ENCODE assay signal across 24 cellular contexts in the genomic region with DNA sequence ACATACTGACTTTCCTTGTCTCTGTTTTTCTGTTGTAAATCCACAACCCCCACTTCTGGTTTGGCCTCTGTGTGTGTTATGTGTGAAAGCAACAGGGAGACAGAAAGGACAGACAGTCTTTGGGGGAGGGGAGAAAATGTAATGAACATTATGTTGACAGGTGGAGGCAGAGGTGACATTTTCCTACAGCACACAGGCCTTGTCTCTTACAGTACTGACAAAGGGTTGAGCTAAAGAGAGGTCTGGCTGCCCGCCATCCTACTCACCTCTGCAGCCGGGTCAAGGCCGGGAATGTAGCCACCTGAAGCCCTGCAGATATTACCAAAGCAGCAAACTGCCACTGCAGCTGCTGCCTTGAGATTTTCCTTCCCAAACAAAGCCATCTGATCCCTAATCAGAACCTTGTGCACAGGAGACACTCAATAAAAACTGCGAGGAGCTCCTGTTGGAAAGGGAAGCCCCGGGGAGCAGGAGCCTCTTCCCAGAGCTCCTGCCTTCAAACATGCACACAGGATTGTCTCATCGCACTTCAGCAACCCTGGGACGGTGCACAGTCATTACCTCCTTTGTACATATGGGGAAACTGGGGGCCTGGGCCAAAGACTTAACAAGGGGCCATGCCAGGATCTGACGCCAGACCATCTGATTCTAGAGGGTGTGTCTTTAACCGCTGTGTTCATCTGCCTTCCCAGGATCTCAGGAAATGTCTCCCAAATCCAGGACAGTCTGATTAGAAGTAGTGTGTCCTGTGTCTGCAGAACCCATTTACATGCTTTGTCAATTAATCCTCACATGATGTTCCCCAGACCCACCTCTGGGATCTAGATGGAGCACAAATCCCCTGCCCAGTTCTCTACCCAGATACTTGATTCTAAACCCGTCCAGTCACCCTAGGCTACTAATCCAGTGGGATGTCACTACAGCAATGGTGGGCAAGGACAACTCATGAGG. TPM values are rescaled to one million over a fixed set of nuclear protein-coding genes. Genes with fewer than 3 reads are reported as not detected.
DNase-seq lines count a peak whose midpoint lies in the region; ATAC-seq and TF ChIP-seq lines count a peak whose summit lies in the region.
"Had no signal": no experiment of that assay in that cellular context is flagged by ENCODE, and none has a peak within 500 bp of the region (broad histone marks: within the 10 kb centered on the region; RNA-seq: fewer than 3 reads in every experiment).

No MANE protein-coding gene starts in this region.

- no peaks in the 10 kb centered on the region for H3K79me2 ChIP-seq in mammary epithelial cell (ENCODE audit: insufficient read depth, low read length)

- dilution Hi-C loops in mammary epithelial cell (cut with HindIII; ENCODE audit: low sequenced_read_pairs) = no loop called here

- no peak overlapping the region for H3K4me3 Mint-ChIP-seq in MCF 10A (ENCODE audit: unreplicated experiment)
- H3K4me3 Mint-ChIP-seq: activated naive CD4-positive, alpha-beta T cell treated with anti-CD3 and anti-CD28 coated beads, Interleukin-2, amount 50 U/mL, for 24 hours; activated T-helper 17 cell treated with anti-CD3 and anti-CD28 coated beads, Interleukin-2, amount 50 U/mL, for 72 hours; naive B cell had no signal

- no peak overlapping the region for H3K4me2 ChIP-seq in mammary epithelial cell (ENCODE audit: insufficient read depth, low read depth, low read length)

- CTCF ChIA-PET in MCF 10A (lab: Yijun Ruan, JAX) = interaction anchor here (0.7 to 1.9 kb wide), 2 partner anchors 13 to 364 kb away, joined by 3 to 6 read pairs; no protein-coding TSS in a partner anchor
- CTCF ChIA-PET in mammary epithelial cell (lab: Charles Lee; ENCODE audit: low non-redundant PET) = no interaction called here

- 88% methylated on average over 10 of the region's 10 CpGs for whole genome bisulfite sequencing in mammary epithelial cell (ENCODE audit: low coverage, missing lambda C conversion rate)
- WGBS in body of pancreas, 2 donors = 17 to 25% methylated on average over 10 of the region's 10 CpGs
- WGBS in thyroid gland, 2 donors = 67 to 71% methylated on average over 5 to 10 of the region's 10 CpGs

- H3K4me3 ChIP-seq in mammary epithelial cell (replicated peaks in 1 of 3; ENCODE audit: insufficient read depth in 1 of 3, low read depth in 2 of 3, low read length in 3 of 3) (no peak overlapping the region), body of pancreas (no peak overlapping the region), left lung (no peak overlapping the region), thyroid gland (replicated peaks in 1 of 3) (no peak overlapping the region)
- H3K4me3 ChIP-seq: ovary, sigmoid colon had no signal

- no peak for TF ChIP-seq POLR2A in body of pancreas (IDR thresholded peaks at IDR 0.05)
- TF ChIP-seq POLR2A in thyroid gland (IDR thresholded peaks at IDR 0.05) = no peak

- H3K9me3 Mint-ChIP-seq in MCF 10A (ENCODE audit: unreplicated experiment) = no peaks in the 10 kb centered on the region
- H3K9me3 Mint-ChIP-seq: activated naive CD4-positive, alpha-beta T cell treated with anti-CD3 and anti-CD28 coated beads, Interleukin-2, amount 50 U/mL, for 24 hours; activated T-helper 17 cell treated with anti-CD3 and anti-CD28 coated beads, Interleukin-2, amount 50 U/mL, for 72 hours; naive B cell had no signal

- BruUV-seq in MCF 10A (replicated peaks; lab: Mats Ljungman, UMichigan) (no TSS peak), mammary epithelial cell (replicated peaks; lab: Mats Ljungman, UMichigan) (no TSS peak)

- intact Hi-C loops in MCF 10A (cut with micrococcal nuclease) (no loop called here), mammary epithelial cell (cut with micrococcal nuclease) (no loop called here), body of pancreas (cut with DNase I) (no loop called here), left lung (cut with DNase I) (no loop called here), thyroid gland (cut with DNase I) (no loop called here)

- H3K27me3 Mint-ChIP-seq in MCF 10A (ENCODE audit: insufficient read depth, unreplicated experiment) = no peaks in the 10 kb centered on the region
- H3K27me3 Mint-ChIP-seq: activated naive CD4-positive, alpha-beta T cell treated with anti-CD3 and anti-CD28 coated beads, Interleukin-2, amount 50 U/mL, for 24 hours; activated T-helper 17 cell treated with anti-CD3 and anti-CD28 coated beads, Interleukin-2, amount 50 U/mL, for 72 hours; naive B cell had no signal

- H3K9ac ChIP-seq in mammary epithelial cell (ENCODE audit: insufficient read depth, low read length) = no peak overlapping the region

- H4K20me1 ChIP-seq in mammary epithelial cell (ENCODE audit: insufficient read depth, low read length) = no peaks in the 10 kb centered on the region

- H3K27ac Mint-ChIP-seq in MCF 10A (ENCODE audit: low read depth, unreplicated experiment) = peak overlapping the region; percentile 61
- H3K27ac Mint-ChIP-seq: activated T-helper 17 cell treated with anti-CD3 and anti-CD28 coated beads, Interleukin-2, amount 50 U/mL, for 72 hours had no signal

- ATAC-seq in body of pancreas (peak; percentile 74), left lung (peak; percentile 77), omental fat pad (ENCODE audit: low FRiP score) (no peak)
- ATAC-seq: activated T-helper 17 cell treated with anti-CD3 and anti-CD28 coated beads, Interleukin-2, amount 50 U/mL, for 72 hours had no signal

- POLR2A ChIA-PET in MCF 10A (lab: Yijun Ruan, JAX) = interaction anchor here (0.6 to 1.6 kb wide), 2 partner anchors 13 to 288 kb away, joined by 3 to 4 read pairs; no protein-coding TSS in a partner anchor

- TF ChIP-seq CTCF in MCF 10A (IDR thresholded peaks at IDR 0.05; ENCODE audit: unreplicated experiment) (no peak), mammary epithelial cell (conservative IDR thresholded peaks at IDR 0.05 in 1 of 2, IDR thresholded peaks at IDR 0.05 in 1 of 2; ENCODE audit: extremely low read depth in 1 of 2, insufficient read depth in 1 of 2, low read depth in 1 of 2, low read length in 2 of 2) (no peak), body of pancreas (IDR thresholded peaks at IDR 0.05) (no peak), left lung (IDR thresholded peaks at IDR 0.05) (no peak), thyroid gland (IDR thresholded peaks at IDR 0.05) (no peak), omental fat pad (IDR thresholded peaks at IDR 0.05) (no peak)

- H3K36me3 ChIP-seq in mammary epithelial cell (ENCODE audit: insufficient read depth, low read length) (no peaks in the 10 kb centered on the region), body of pancreas (replicated peaks in 1 of 2; ENCODE audit: insufficient read depth in 1 of 2, low read depth in 2 of 2) (peaks cover 13 to 18% of the 10 kb centered on the region in 2 donors), left lung (peaks cover 0 to 22% of the 10 kb centered on the region in 2 donors), thyroid gland (peaks cover 29 to 32% of the 10 kb centered on the region in 2 donors)
- H3K36me3 ChIP-seq: BE2C, ovary, sigmoid colon had no signal

- H3K27ac ChIP-seq in mammary epithelial cell (ENCODE audit: insufficient read depth, low read depth, low read length) = no peak overlapping the region
- H3K27ac ChIP-seq in body of pancreas = peak overlapping the region; percentile 23 to 64 (median 60)
- no peak overlapping the region for H3K27ac ChIP-seq in left lung
- peak overlapping the region in 2 of 3 donors; percentile 26 for H3K27ac ChIP-seq in thyroid gland
- H3K27ac ChIP-seq: ovary, sigmoid colon had no signal

- H3K4me1 ChIP-seq in mammary epithelial cell (ENCODE audit: insufficient read depth, low read length) (no peaks in the 10 kb centered on the region), body of pancreas (peaks cover 52% of the 10 kb centered on the region), left lung (no peaks in the 10 kb centered on the region), thyroid gland (peaks cover 4 to 12% of the 10 kb centered on the region in 2 donors)
- H3K4me1 ChIP-seq: BE2C, Caco-2, sigmoid colon had no signal

- DNase-seq in MCF 10A (ENCODE audit: unreplicated experiment) (no peak), mammary epithelial cell (no peak), body of pancreas (peak; percentile 75 to 86 (median 80)), left lung (no peak), thyroid gland (peak; percentile 44 to 46), omental fat pad (ENCODE audit: low spot score) (no peak), CD1c-positive myeloid dendritic cell (ENCODE audit: extremely low spot score) (no peak)
- DNase-seq in activated CD4-positive, alpha-beta T cell treated with anti-CD3 and anti-CD28 coated beads for 48 hours = no peak
- DNase-seq: activated CD8-positive, alpha-beta memory T cell treated with anti-CD3 and anti-CD28 coated beads, Interleukin-2, amount 50 U/mL, for 48 hours; anterior cingulate cortex; BE2C; Caco-2; central memory CD4-positive, alpha-beta T cell; DMS79 treated with DMSO at 0.1 percent for 48 hours; Kasumi-1; naive B cell; NCI-H1048; NCI-H187 treated with DMSO at 0.1 percent for 48 hours; ovary; sigmoid colon; T-helper 9 cell; trophoblast cell had no signal

- H3K36me3 Mint-ChIP-seq in MCF 10A (ENCODE audit: insufficient read depth, unreplicated experiment) = peaks cover 43% of the 10 kb centered on the region
- H3K36me3 Mint-ChIP-seq: activated naive CD4-positive, alpha-beta T cell treated with anti-CD3 and anti-CD28 coated beads, Interleukin-2, amount 50 U/mL, for 24 hours; naive B cell had no signal

- H3K27me3 ChIP-seq in mammary epithelial cell (ENCODE audit: insufficient read depth, low read length) (no peaks in the 10 kb centered on the region), body of pancreas (no peaks in the 10 kb centered on the region), left lung (no peaks in the 10 kb centered on the region), thyroid gland (no peaks in the 10 kb centered on the region)
- H3K27me3 ChIP-seq: BE2C, ovary, sigmoid colon had no signal

- no peak overlapping the region for H2AFZ ChIP-seq in mammary epithelial cell (ENCODE audit: low read depth, low read length)

- H3K4me1 Mint-ChIP-seq in MCF 10A (ENCODE audit: insufficient read depth, unreplicated experiment) = no peaks in the 10 kb centered on the region
- H3K4me1 Mint-ChIP-seq: activated naive CD4-positive, alpha-beta T cell treated with anti-CD3 and anti-CD28 coated beads, Interleukin-2, amount 50 U/mL, for 24 hours; activated T-helper 17 cell treated with anti-CD3 and anti-CD28 coated beads, Interleukin-2, amount 50 U/mL, for 72 hours; naive B cell had no signal

- in situ Hi-C loops in mammary epithelial cell (cut with MboI; ENCODE audit: low sequenced_read_pairs in 2 of 2) = no loop called here

- H3K9me3 ChIP-seq in mammary epithelial cell (replicated peaks; ENCODE audit: insufficient read depth, low read length) = no peaks in the 10 kb centered on the region
- no peaks in the 10 kb centered on the region for H3K9me3 ChIP-seq in body of pancreas
- no peaks in the 10 kb centered on the region for H3K9me3 ChIP-seq in left lung
- H3K9me3 ChIP-seq in thyroid gland = no peaks in the 10 kb centered on the region
- H3K9me3 ChIP-seq: BE2C, Caco-2, ovary, sigmoid colon had no signal

RNA-seq across cellular contexts. Expression of gene MYO5C, which starts 14.2 kb away (rescaled TPM):
- total RNA-seq in MCF 10A (2022) (25.7 and 29.4 TPM in 2 replicates), mammary epithelial cell (1 to 10 TPM; 2.4 to 2.5 TPM), body of pancreas (10 to 100 TPM; 34.8 to 76.8 TPM), left lung (10 to 100 TPM; 78.3 to 89.2 TPM), thyroid gland (100 to 1,000 TPM in 2 of 4 donors, 10 to 100 TPM in 2; 84.0 to 130 (median 101) TPM), omental fat pad (10 to 100 TPM in 3 of 4 donors, 1 to 10 TPM in 1; 7.7 to 58.3 (median 15.5) TPM)
- 1.2 TPM for polyA plus RNA-seq in mammary epithelial cell
- polyA minus RNA-seq in mammary epithelial cell = 7.8 TPM

Comparison
In these comparisons a context has a peak if more than half of its experiments do, and no peak if none do; other contexts are left out.
1. DNase-seq: peak in body of pancreas (4 of 4) and thyroid gland (2 of 2); none in MCF 10A (single experiment), mammary epithelial cell (single experiment), left lung (0 of 2), activated CD4-positive, alpha-beta T cell treated with anti-CD3 and anti-CD28 coated beads for 48 hours (single experiment), omental fat pad (single experiment) and CD1c-positive myeloid dendritic cell (single experiment).
2. H3K27ac ChIP-seq: peak in body of pancreas (4 of 4) and thyroid gland (2 of 3); none in mammary epithelial cell (single experiment) and left lung (0 of 2).